In the genomic region with DNA sequence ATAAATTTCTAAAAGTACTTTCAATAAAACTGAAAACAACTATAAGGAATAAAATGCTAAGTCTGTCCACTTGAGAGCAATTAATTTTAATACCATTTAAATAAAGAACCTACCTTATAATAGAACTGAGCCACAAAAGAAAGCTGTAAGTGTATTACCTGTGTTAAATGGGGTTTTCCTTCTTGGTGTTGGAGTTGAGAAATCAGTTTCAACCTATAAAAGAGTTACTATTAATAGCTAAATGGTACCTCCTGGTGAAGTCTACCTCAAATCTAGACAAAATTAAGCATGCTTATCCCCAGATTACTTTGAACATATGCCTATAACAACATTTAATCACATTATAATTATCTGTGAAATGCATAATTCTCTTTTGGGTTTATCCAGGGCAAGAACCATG, we compare ENCODE assay signal across 17 cellular contexts. TPM values are rescaled to one million over a fixed set of nuclear protein-coding genes. Genes with fewer than 3 reads are reported as not detected.
DNase-seq lines count a peak whose midpoint lies in the region; ATAC-seq, FAIRE-seq and TF ChIP-seq lines count a peak whose summit lies in the region.
"Had no signal": no experiment of that assay in that cellular context is flagged by ENCODE, and none has a peak within 500 bp of the region (broad histone marks: within the 10 kb centered on the region; RNA-seq: fewer than 3 reads in every experiment).

No MANE protein-coding gene starts in this region.

- no peaks in the 10 kb centered on the region for H3K27me3 Mint-ChIP-seq in natural killer cell treated with Interleukin-12 subunit alpha and Interleukin-12 subunit beta and Interleukin-15 and Interleukin-18, amount 100 ng/mL, for 72 hours
- H3K27me3 Mint-ChIP-seq: CD4-positive, alpha-beta T cell had no signal

- H3K4me1 ChIP-seq in KMS-11 (ENCODE audit: low read depth, poor library complexity, severe bottlenecking) (peaks cover 53% of the 10 kb centered on the region), OCI-LY7 (ENCODE audit: insufficient read depth, low read length, poor library complexity, severe bottlenecking) (no peaks in the 10 kb centered on the region)
- H3K4me1 ChIP-seq: Caco-2, HAP-1 had no signal

- no peak overlapping the region for H3K27ac Mint-ChIP-seq in natural killer cell treated with Interleukin-12 subunit alpha and Interleukin-12 subunit beta and Interleukin-15 and Interleukin-18, amount 100 ng/mL, for 72 hours
- H3K27ac Mint-ChIP-seq: CD4-positive, alpha-beta T cell had no signal

- H2AFZ ChIP-seq in KMS-11 (ENCODE audit: low read depth) (no peak overlapping the region), OCI-LY7 (ENCODE audit: low read length) (no peak overlapping the region)
- H2AFZ ChIP-seq: GM23248 had no signal

- H3K4me2 ChIP-seq in KMS-11 (peak overlapping the region; percentile 52; the same call in 1 of the 2 replicates), OCI-LY7 (ENCODE audit: low read length) (no peak overlapping the region)

- H3K9me3 ChIP-seq in OCI-LY7 (ENCODE audit: low read length) = no peaks in the 10 kb centered on the region
- H3K9me3 ChIP-seq: Caco-2, HAP-1 had no signal

- TSS peak; percentile 21 for BruUV-seq in OCI-LY7 (replicated peaks; lab: Mats Ljungman, UMichigan)

- H3K27ac ChIP-seq in KMS-11 (peak overlapping the region; percentile 15; the same call in 1 of the 2 replicates), OCI-LY7 (ENCODE audit: low read depth, low read length, poor library complexity, severe bottlenecking) (no peak overlapping the region)
- H3K27ac ChIP-seq: C4-2B, GM23248, HL-60 had no signal

- FAIRE-seq in A204.1 (lab: Jason Lieb, UNC) (peak; percentile 53), D721Med (lab: Jason Lieb, UNC) (peak; percentile 46)

- H3K4me3 ChIP-seq in KMS-11 (IDR thresholded peaks at IDR 0.05; ENCODE audit: insufficient read depth, low read depth, low read length) (no peak overlapping the region), OCI-LY7 (ENCODE audit: low read depth, low read length, poor library complexity, severe bottlenecking) (no peak overlapping the region)
- H3K4me3 ChIP-seq: GM23248, HAP-1 had no signal

- no peaks in the 10 kb centered on the region for H4K20me1 ChIP-seq in KMS-11 (ENCODE audit: insufficient read depth)
- H4K20me1 ChIP-seq in OCI-LY7 (ENCODE audit: insufficient read depth, low read length) = no peaks in the 10 kb centered on the region

- H3K36me3 Mint-ChIP-seq in natural killer cell treated with Interleukin-12 subunit alpha and Interleukin-12 subunit beta and Interleukin-15 and Interleukin-18, amount 100 ng/mL, for 72 hours = peaks cover 13% of the 10 kb centered on the region

- no peaks in the 10 kb centered on the region for H3K27me3 ChIP-seq in KMS-11 (ENCODE audit: insufficient read depth, low read depth)

- intact Hi-C loops in OCI-LY7 (cut with micrococcal nuclease; ENCODE audit: unreplicated experiment) = no loop called here

- no peaks in the 10 kb centered on the region for H3K9me2 ChIP-seq in OCI-LY7 (ENCODE audit: insufficient read depth, low read length)

- H3K9ac ChIP-seq in KMS-11 = no peak overlapping the region
- H3K9ac ChIP-seq: GM23248 had no signal

- DNase-seq in D721Med (ENCODE audit: insufficient read length, low spot score) (no peak), OCI-LY7 (ENCODE audit: low spot score) (no peak), glomerular visceral epithelial cell (ENCODE audit: extremely low spot score) (no peak), NCI-H2227 treated with DMSO at 0.1 percent for 48 hours (lab: John Stamatoyannopoulos, UW) (no peak), iPS-NIHi7 (ENCODE audit: extremely low spot score) (no peak)
- DNase-seq in natural killer cell treated with Interleukin-12 subunit alpha and Interleukin-12 subunit beta and Interleukin-15 and Interleukin-18, amount 100 ng/mL, for 72 hours (ENCODE audit: low spot score) = no peak
- DNase-seq: ACHN; Caco-2; CD4-positive, alpha-beta T cell; DMS79 treated with DMSO at 0.1 percent for 48 hours; GF-D8; GM23248 had no signal

- no peak for ATAC-seq in natural killer cell treated with Interleukin-12 subunit alpha and Interleukin-12 subunit beta and Interleukin-15 and Interleukin-18, amount 100 ng/mL, for 72 hours

- no peak overlapping the region for H3K4me3 Mint-ChIP-seq in natural killer cell treated with Interleukin-12 subunit alpha and Interleukin-12 subunit beta and Interleukin-15 and Interleukin-18, amount 100 ng/mL, for 72 hours
- H3K4me3 Mint-ChIP-seq: CD4-positive, alpha-beta T cell had no signal

- no peaks in the 10 kb centered on the region for H3K9me3 Mint-ChIP-seq in natural killer cell treated with Interleukin-12 subunit alpha and Interleukin-12 subunit beta and Interleukin-15 and Interleukin-18, amount 100 ng/mL, for 72 hours
- H3K9me3 Mint-ChIP-seq: CD4-positive, alpha-beta T cell had no signal

- H3K79me2 ChIP-seq in KMS-11 (ENCODE audit: insufficient read depth, low read depth) (no peaks in the 10 kb centered on the region), OCI-LY7 (ENCODE audit: insufficient read depth, low read depth, low read length) (no peaks in the 10 kb centered on the region)

- POLR2A ChIA-PET in OCI-LY7 (lab: Charles Lee) = interaction anchor here (0.6 to 1.1 kb wide), 2 partner anchors 12 to 20 kb away, joined by 3 to 4 read pairs; no protein-coding TSS in a partner anchor

- no peaks in the 10 kb centered on the region for H3K4me1 Mint-ChIP-seq in natural killer cell treated with Interleukin-12 subunit alpha and Interleukin-12 subunit beta and Interleukin-15 and Interleukin-18, amount 100 ng/mL, for 72 hours (ENCODE audit: low read depth in 2 of 2)

- CTCF ChIA-PET in OCI-LY7 (lab: Charles Lee; ENCODE audit: unreplicated experiment) = no interaction called here

- H3K36me3 ChIP-seq in KMS-11 (ENCODE audit: insufficient read depth) (no peaks in the 10 kb centered on the region), OCI-LY7 (ENCODE audit: insufficient read depth, low read length) (peaks cover 89% of the 10 kb centered on the region)

- TF ChIP-seq CTCF in D721Med (IDR thresholded peaks at IDR 0.05; ENCODE audit: insufficient read depth, missing control alignments) (no peak), KMS-11 (conservative IDR thresholded peaks at IDR 0.05; ENCODE audit: low read depth, low read length) (no peak), OCI-LY7 (conservative IDR thresholded peaks at IDR 0.05; ENCODE audit: low read length) (no peak)

RNA-seq across cellular contexts. Expression of a gene that starts 48.8 kb away (rescaled TPM):
- 99.2 and 116 TPM in 2 replicates for total RNA-seq in OCI-LY7 (2014; rRNA removed; shearing (Covaris generic))
- total RNA-seq in OCI-LY7 (2022) = 103 and 131 TPM in 2 replicates
- total RNA-seq in natural killer cell treated with Interleukin-12 subunit alpha and Interleukin-12 subunit beta and Interleukin-15 and Interleukin-18, amount 100 ng/mL, for 72 hours = 10 to 100 TPM; 33.4 to 61.8 TPM
